In the genomic region with DNA sequence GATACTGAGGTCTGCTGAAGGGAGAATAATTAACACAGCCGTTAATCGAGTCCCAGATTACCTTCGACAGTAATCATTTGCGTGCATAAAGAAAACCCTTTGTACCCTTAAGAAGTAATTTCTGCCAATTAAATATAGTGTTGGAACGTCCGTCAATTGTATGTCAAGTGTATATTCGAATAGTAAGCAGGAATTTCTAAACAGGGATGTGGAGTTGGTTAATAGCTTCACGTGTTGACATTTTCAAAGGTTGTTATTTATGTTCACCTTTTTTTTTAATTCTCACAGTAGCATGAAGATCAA, we compare ENCODE assay signal across 15 cellular contexts. TPM values are rescaled to one million over a fixed set of nuclear protein-coding genes. Genes with fewer than 3 reads are reported as not detected.
DNase-seq lines count a peak whose midpoint lies in the region; ATAC-seq and TF ChIP-seq lines count a peak whose summit lies in the region.
"Had no signal": no experiment of that assay in that cellular context is flagged by ENCODE, and none has a peak within 500 bp of the region (broad histone marks: within the 10 kb centered on the region; RNA-seq: fewer than 3 reads in every experiment).

No MANE protein-coding gene starts in this region.

- no peak for TF ChIP-seq CTCF in glutamatergic neuron (IDR thresholded peaks at IDR 0.05; ENCODE audit: partially characterized antibody, unreplicated experiment)
- TF ChIP-seq CTCF in parathyroid adenoma (IDR thresholded peaks at IDR 0.05): no peak

- H3K9me3 ChIP-seq in BLaER1 treated with 17β-estradiol and CSF1 and Interleukin-3, amounts not matched to agents 10 nM and 100 nM (replicated peaks in 1 of 11): peaks cover 0 to 8% (median 0%) of the 10 kb centered on the region in 11 experiments; a peak in 7 of 22 replicates
- H3K9me3 ChIP-seq in NT2/D1 (ENCODE audit: insufficient read depth, low read length) (no peaks in the 10 kb centered on the region), parathyroid adenoma (ENCODE audit: control insufficient read depth, low read length) (no peaks in the 10 kb centered on the region), right cardiac atrium (ENCODE audit: control insufficient read depth, low read length) (no peaks in the 10 kb centered on the region)

- peak overlapping the region; percentile 92 for H3K27ac Mint-ChIP-seq in glutamatergic neuron (ENCODE audit: unreplicated experiment)
- H3K27ac Mint-ChIP-seq: activated B cell treated with CpG ODN at 0.5 μM for 24 hours; activated naive CD4-positive, alpha-beta T cell treated with anti-CD3 and anti-CD28 coated beads, Interleukin-2, amount 50 U/mL, for 24 hours; HFFc6 had no signal

- ATAC-seq in GM19395 (IDR thresholded peaks at IDR 0.05; ENCODE audit: unreplicated experiment) (no peak), HG03196 (IDR thresholded peaks at IDR 0.05; ENCODE audit: unreplicated experiment) (no peak), right cardiac atrium (no peak)

- DNase-seq in NT2/D1 (ENCODE audit: low read depth, low spot score) (no peak), glutamatergic neuron (no peak), SHP77 (lab: John Stamatoyannopoulos, UW) (no peak), right cardiac atrium (no peak)
- DNase-seq: activated B cell treated with CpG ODN at 0.5 μM for 24 hours, erythroblast, HFFc6, lower lobe of right lung had no signal

- H3K4me2 ChIP-seq in BLaER1 treated with 17β-estradiol and CSF1 and Interleukin-3, amounts not matched to agents 10 nM and 100 nM: peak overlapping the region; percentile 78 to 93 (median 85)
- H3K4me2 ChIP-seq in parathyroid adenoma (ENCODE audit: low read length): peak overlapping the region; percentile 83

- H3K4me1 ChIP-seq in BLaER1 treated with 17β-estradiol and CSF1 and Interleukin-3, amounts not matched to agents 10 nM and 100 nM: peaks cover 0 to 3% (median 0%) of the 10 kb centered on the region in 10 experiments; a peak in 1 of 20 replicates
- H3K4me1 ChIP-seq in NT2/D1 (ENCODE audit: insufficient read depth, insufficient read length): no peaks in the 10 kb centered on the region
- no peaks in the 10 kb centered on the region for H3K4me1 ChIP-seq in parathyroid adenoma
- no peaks in the 10 kb centered on the region for H3K4me1 ChIP-seq in right cardiac atrium (ENCODE audit: control insufficient read depth, insufficient read depth, low read length)
- H3K4me1 ChIP-seq: lower lobe of right lung had no signal

- peak overlapping the region; percentile 96 for H2AFZ ChIP-seq in parathyroid adenoma

- intact Hi-C loops in right cardiac atrium (cut with DNase I): no loop called here

- peaks cover 7% of the 10 kb centered on the region for H3K27me3 Mint-ChIP-seq in glutamatergic neuron (ENCODE audit: unreplicated experiment)

- H3K27ac ChIP-seq in BLaER1 treated with 17β-estradiol and CSF1 and Interleukin-3, amounts not matched to agents 10 nM and 100 nM: no peak overlapping the region
- peak overlapping the region; percentile 70 for H3K27ac ChIP-seq in parathyroid adenoma
- no peak overlapping the region for H3K27ac ChIP-seq in right cardiac atrium (ENCODE audit: low read length)
- H3K27ac ChIP-seq: lower lobe of right lung, suprapubic skin had no signal

- H3K9ac ChIP-seq in BLaER1 treated with 17β-estradiol and CSF1 and Interleukin-3, amounts not matched to agents 10 nM and 100 nM: 0 out of 22 replicates have a peak overlapping the region, but pooled peaks of 1 of the 11 experiments have one; percentile 57
- H3K9ac ChIP-seq in NT2/D1 (ENCODE audit: insufficient read length, low read depth): no peak overlapping the region
- H3K9ac ChIP-seq in parathyroid adenoma: no peak overlapping the region

- peaks cover 33 to 44% (median 37%) of the 10 kb centered on the region in 11 experiments for H3K27me3 ChIP-seq in BLaER1 treated with 17β-estradiol and CSF1 and Interleukin-3, amounts not matched to agents 10 nM and 100 nM
- H3K27me3 ChIP-seq in NT2/D1 (ENCODE audit: insufficient read depth, insufficient read length): peaks cover 41% of the 10 kb centered on the region
- no peaks in the 10 kb centered on the region for H3K27me3 ChIP-seq in parathyroid adenoma (ENCODE audit: control insufficient read depth, insufficient read depth, low read length)
- peaks cover 2% of the 10 kb centered on the region for H3K27me3 ChIP-seq in right cardiac atrium (ENCODE audit: control insufficient read depth, insufficient read depth)

- H3K9me3 Mint-ChIP-seq in glutamatergic neuron (ENCODE audit: unreplicated experiment): peaks cover 5% of the 10 kb centered on the region

- no peaks in the 10 kb centered on the region for H3K36me3 ChIP-seq in BLaER1 treated with 17β-estradiol and CSF1 and Interleukin-3, amounts not matched to agents 10 nM and 100 nM
- H3K36me3 ChIP-seq in NT2/D1 (ENCODE audit: insufficient read depth, insufficient read length, low read length) (no peaks in the 10 kb centered on the region), parathyroid adenoma (ENCODE audit: control insufficient read depth, insufficient read depth, low read length) (no peaks in the 10 kb centered on the region)
- H3K36me3 ChIP-seq: lower lobe of right lung, suprapubic skin had no signal

- no peaks in the 10 kb centered on the region for H3K36me3 Mint-ChIP-seq in glutamatergic neuron (ENCODE audit: unreplicated experiment)
- H3K36me3 Mint-ChIP-seq: activated naive CD4-positive, alpha-beta T cell treated with anti-CD3 and anti-CD28 coated beads, Interleukin-2, amount 50 U/mL, for 24 hours had no signal

- 35% methylated on average over 8 of the region's 8 CpGs for WGBS in right cardiac atrium

- no peaks in the 10 kb centered on the region for H3K79me2 ChIP-seq in parathyroid adenoma

- peak overlapping the region; percentile 57 to 74 (median 67) for H3K4me3 ChIP-seq in BLaER1 treated with 17β-estradiol and CSF1 and Interleukin-3, amounts not matched to agents 10 nM and 100 nM
- H3K4me3 ChIP-seq in NT2/D1 (ENCODE audit: insufficient read length, low read depth) (peak overlapping the region; percentile 65), parathyroid adenoma (ENCODE audit: low read depth, low read length) (peak overlapping the region; percentile 60), right cardiac atrium (ENCODE audit: low read length) (no peak overlapping the region)

- no peaks in the 10 kb centered on the region for H4K20me1 ChIP-seq in BLaER1 treated with 17β-estradiol and CSF1 and Interleukin-3, amounts not matched to agents 10 nM and 100 nM

- peaks cover 2% of the 10 kb centered on the region for H3K4me1 Mint-ChIP-seq in glutamatergic neuron (ENCODE audit: low read depth, unreplicated experiment)
- H3K4me1 Mint-ChIP-seq: activated naive CD4-positive, alpha-beta T cell treated with anti-CD3 and anti-CD28 coated beads, Interleukin-2, amount 50 U/mL, for 24 hours had no signal

- peak overlapping the region; percentile 94 for H3K4me3 Mint-ChIP-seq in glutamatergic neuron (ENCODE audit: unreplicated experiment)
- H3K4me3 Mint-ChIP-seq: activated naive CD4-positive, alpha-beta T cell treated with anti-CD3 and anti-CD28 coated beads, Interleukin-2, amount 50 U/mL, for 24 hours; HFFc6 had no signal

RNA-seq across cellular contexts. Expression of a gene that starts 0.8 kb away (rescaled TPM):
- total RNA-seq in glutamatergic neuron (ENCODE audit: unreplicated experiment) (52.4 TPM), right cardiac atrium (under 1 TPM in 2 of 4 donors, not detected in 2; 0.11 to 0.89 TPM)
- polyA plus RNA-seq in right cardiac atrium: 0.18 TPM
- total RNA-seq: activated B cell treated with CpG ODN at 0.5 μM for 24 hours, HFFc6, lower lobe of right lung, suprapubic skin had no signal
- polyA plus RNA-seq: BJ had no signal

Comparison
In these comparisons a context has a peak if more than half of its experiments do, and no peak if none do; other contexts are left out.
1. RNA of a gene that starts 0.8 kb away (total RNA-seq): 52.4 TPM in glutamatergic neuron (single experiment); 0.11 to 0.89 TPM in right cardiac atrium; every median in the first group is over 10 times any median in the second.